24 cellular contexts compared by ENCODE assay signal in the genomic region with DNA sequence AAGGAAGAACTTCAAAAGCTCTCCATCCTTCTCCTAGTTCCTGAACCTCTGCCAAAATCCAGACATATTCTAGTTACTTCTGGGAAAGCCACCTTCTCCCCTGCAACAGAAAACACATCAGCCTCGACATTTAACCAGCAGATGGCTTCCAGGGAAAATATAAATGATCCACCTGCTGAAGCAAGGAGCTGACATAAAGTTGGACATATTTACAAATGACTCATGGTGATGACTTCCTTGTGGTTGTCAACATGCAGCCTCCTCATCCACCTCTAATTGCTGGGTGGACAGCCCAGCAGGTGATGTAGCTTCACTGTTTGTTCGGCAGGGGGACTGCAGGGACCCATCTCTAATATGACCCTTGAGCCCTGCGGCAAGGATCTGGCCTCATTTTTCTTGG.
DNase-seq lines count a peak whose midpoint lies in the region; ATAC-seq, FAIRE-seq and TF ChIP-seq lines count a peak whose summit lies in the region.
"Had no signal": no experiment of that assay in that cellular context is flagged by ENCODE, and none has a peak within 500 bp of the region (broad histone marks: within the 10 kb centered on the region; RNA-seq: fewer than 3 reads in every experiment).

No MANE protein-coding gene starts in this region.

- TF ChIP-seq CTCF in choroid plexus epithelial cell (conservative IDR thresholded peaks at IDR 0.05; ENCODE audit: low read depth, low read length), result no peak
- no peak for TF ChIP-seq CTCF in mucosa of descending colon (IDR thresholded peaks at IDR 0.05)
- no peak for TF ChIP-seq CTCF in HepG2 (CRISPR knock-in tag; IDR thresholded peaks at IDR 0.05)

- peak; percentile 40 for DNase-seq in ELR (ENCODE audit: low read depth)
- DNase-seq in RPMI7951 (ENCODE audit: low read depth), result peak; percentile 31
- peak; percentile 3 for DNase-seq in choroid plexus epithelial cell (ENCODE audit: low read depth)
- DNase-seq in mucosa of descending colon, result no peak
- no peak for DNase-seq in HepG2 (ENCODE audit: low spot score)
- DNase-seq: activated CD4-positive, alpha-beta memory T cell treated with anti-CD3 and anti-CD28 coated beads for 36 hours; activated CD8-positive, alpha-beta memory T cell treated with anti-CD3 and anti-CD28 coated beads, Interleukin-2, amount 50 U/mL, for 48 hours; CD4-positive, CD25-positive, alpha-beta regulatory T cell; DMS 273 treated with DMSO at 0.1 percent for 48 hours; erythroblast; GF-D8; IMR-90; NCI-H1417; NCI-H774; sigmoid colon; stimulated activated CD4-positive, alpha-beta T cell treated with anti-CD3 and anti-CD28 coated beads, Interleukin-15, amount 100 ng/mL, for 24 hours; stimulated activated naive CD8-positive, alpha-beta T cell treated with anti-CD3 and anti-CD28 coated beads, Interleukin-15, Interleukin-2, amounts not matched to agents 100 U/mL and 50 U/mL, for 24 hours; T-cell had no signal

- 22% methylated on average over 3 of the region's 3 CpGs for WGBS in HepG2 (ENCODE audit: low lambda C conversion rate)

- no peak overlapping the region for H3K4me2 ChIP-seq in HepG2 (ENCODE audit: low read depth, low read length)

- H4K20me1 ChIP-seq in HepG2 (ENCODE audit: insufficient read depth, low read length), result no peaks in the 10 kb centered on the region

- H2AFZ ChIP-seq in HepG2 (ENCODE audit: low read length), result no peak overlapping the region

- in situ Hi-C loops in HepG2 (cut with HindIII; ENCODE audit: extremely low pct_ligation_motif_present, low pct_unique_long_range_greater_than_20kb), result no loop called here

- H3K9me3 ChIP-seq in mucosa of descending colon, result no peaks in the 10 kb centered on the region
- H3K9me3 ChIP-seq in HepG2 (ENCODE audit: low read length), result peaks cover 9% of the 10 kb centered on the region; the same call in 1 of the 2 replicates
- H3K9me3 ChIP-seq: sigmoid colon had no signal

- TF ChIP-seq EP300 in HepG2 (IDR thresholded peaks at IDR 0.05; ENCODE audit: low read depth in 2 of 2, low read length in 2 of 2) (no peak), HepG2 (CRISPR knock-in tag; IDR thresholded peaks at IDR 0.05; ENCODE audit: borderline replicate concordance) (no peak)

- H3K79me2 ChIP-seq in HepG2 (ENCODE audit: insufficient read depth, low read length), result no peaks in the 10 kb centered on the region

- POLR2A ChIA-PET in HepG2 (lab: Yijun Ruan, JAX), result no interaction called here

- ATAC-seq in mucosa of descending colon (peak; percentile 22), HepG2 (no peak), HG02623 (IDR thresholded peaks at IDR 0.05; ENCODE audit: unreplicated experiment) (no peak)
- no peak for ATAC-seq in activated CD4-positive, CD25-positive, alpha-beta regulatory T cell treated with anti-CD3 and anti-CD28 coated beads, Interleukin-2, amount 50 U/mL, for 24 hours
- ATAC-seq: activated naive CD4-positive, alpha-beta T cell treated with anti-CD3 and anti-CD28 coated beads, Interleukin-2, amount 50 U/mL, for 72 hours; stimulated activated naive CD8-positive, alpha-beta T cell treated with anti-CD3 and anti-CD28 coated beads, Interleukin-15, Interleukin-2, amounts not matched to agents 100 U/mL and 50 U/mL, for 24 hours; T-cell had no signal

- no peak for TF ChIP-seq POLR2A in HepG2 (IDR thresholded peaks at IDR 0.05; ENCODE audit: insufficient read depth in 1 of 2, low read depth in 2 of 2, low read length in 2 of 2)

- H3K9ac ChIP-seq in HepG2 (ENCODE audit: insufficient read depth, low read depth, low read length), result no peak overlapping the region

- no peak for FAIRE-seq in HepG2 (lab: Jason Lieb, UNC)
- FAIRE-seq: H54 had no signal

- no peak overlapping the region for H3K27ac ChIP-seq in HepG2 (ENCODE audit: extremely low read length, insufficient read depth, low read length)
- H3K27ac ChIP-seq: HL-60, sigmoid colon had no signal

- BruUV-seq in HepG2 (replicated peaks; lab: Mats Ljungman, UMichigan), result no TSS peak

- no peak for TF ChIP-seq RAD21 in HepG2 (CRISPR knock-in tag; IDR thresholded peaks at IDR 0.05)

- CTCF ChIA-PET in HepG2 (lab: Yijun Ruan, JAX; ENCODE audit: low intra/inter-chr PET ratio, low total read pairs), result no interaction called here

- H3K36me3 ChIP-seq in mucosa of descending colon (ENCODE audit: low read depth), result no peaks in the 10 kb centered on the region
- no peaks in the 10 kb centered on the region for H3K36me3 ChIP-seq in HepG2 (replicated peaks in 1 of 2; ENCODE audit: control insufficient read depth in 1 of 2, insufficient read depth in 2 of 2, low read length in 2 of 2)
- H3K36me3 ChIP-seq: sigmoid colon had no signal

- intact Hi-C loops in mucosa of descending colon (cut with DNase I, micrococcal nuclease), result no loop called here
- intact Hi-C loops in HepG2 (cut with micrococcal nuclease; ENCODE audit: unreplicated experiment), result no loop called here

- no peaks in the 10 kb centered on the region for H3K27me3 ChIP-seq in HepG2 (ENCODE audit: control insufficient read depth in 1 of 2, insufficient read depth in 2 of 2, low read length in 2 of 2)
- H3K27me3 ChIP-seq: sigmoid colon had no signal

- H3K4me1 ChIP-seq in mucosa of descending colon (ENCODE audit: low read depth), result no peaks in the 10 kb centered on the region
- no peaks in the 10 kb centered on the region for H3K4me1 ChIP-seq in HepG2 (ENCODE audit: insufficient read depth, low read length)
- H3K4me1 ChIP-seq: sigmoid colon had no signal

- H3K4me3 ChIP-seq in choroid plexus epithelial cell (ENCODE audit: low read depth, low read length) (no peak overlapping the region), mucosa of descending colon (no peak overlapping the region), HepG2 (replicated peaks in 1 of 3; ENCODE audit: insufficient read depth in 1 of 3, low read depth in 2 of 3, low read length in 3 of 3) (no peak overlapping the region)
- H3K4me3 ChIP-seq: lung, sigmoid colon had no signal

TF ChIP-seq in HepG2, 621 proteins besides CTCF, POLR2A, EP300 and RAD21:
- TF ChIP-seq, protein P1, sequence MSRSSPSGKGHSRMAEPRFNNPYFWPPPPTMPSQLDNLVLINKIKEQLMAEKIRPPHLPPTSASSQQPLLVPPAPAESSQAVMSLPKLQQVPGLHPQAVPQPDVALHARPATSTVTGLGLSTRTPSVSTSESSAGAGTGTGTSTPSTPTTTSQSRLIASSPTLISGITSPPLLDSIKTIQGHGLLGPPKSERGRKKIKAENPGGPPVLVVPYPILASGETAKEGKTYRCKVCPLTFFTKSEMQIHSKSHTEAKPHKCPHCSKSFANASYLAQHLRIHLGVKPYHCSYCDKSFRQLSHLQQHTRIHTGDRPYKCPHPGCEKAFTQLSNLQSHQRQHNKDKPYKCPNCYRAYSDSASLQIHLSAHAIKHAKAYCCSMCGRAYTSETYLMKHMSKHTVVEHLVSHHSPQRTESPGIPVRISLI (CRISPR knock-in tag; IDR thresholded peaks at IDR 0.05; ENCODE audit: borderline replicate concordance), result no peak
- TF ChIP-seq ZNF619 (CRISPR knock-in tag; IDR thresholded peaks at IDR 0.05) (no peak), ZMYM3 (CRISPR knock-in tag; IDR thresholded peaks at IDR 0.05) (no peak), JARID2 (CRISPR knock-in tag; IDR thresholded peaks at IDR 0.05; ENCODE audit: insufficient replicate concordance) (no peak), ZNF138 (CRISPR knock-in tag; IDR thresholded peaks at IDR 0.05; ENCODE audit: low read depth) (no peak), SSRP1 (CRISPR knock-in tag; IDR thresholded peaks at IDR 0.05) (no peak), ZMYM4 (CRISPR knock-in tag; IDR thresholded peaks at IDR 0.05) (no peak), ZNF382 (CRISPR knock-in tag; IDR thresholded peaks at IDR 0.05; ENCODE audit: borderline replicate concordance) (no peak), ZNF615 (CRISPR knock-in tag; IDR thresholded peaks at IDR 0.05; ENCODE audit: borderline replicate concordance) (no peak), MIXL1 (CRISPR knock-in tag; IDR thresholded peaks at IDR 0.05) (no peak), POLR2AphosphoS2 (IDR thresholded peaks at IDR 0.05; ENCODE audit: low read depth, low read length) (no peak), ZNF264 (CRISPR knock-in tag; IDR thresholded peaks at IDR 0.05) (no peak), ZNF557 (CRISPR knock-in tag; IDR thresholded peaks at IDR 0.05) (no peak), HINFP (CRISPR knock-in tag; IDR thresholded peaks at IDR 0.05; ENCODE audit: low read depth) (no peak), RBAK (CRISPR knock-in tag; IDR thresholded peaks at IDR 0.05) (no peak), ZNF333 (CRISPR knock-in tag; IDR thresholded peaks at IDR 0.05; ENCODE audit: borderline replicate concordance) (no peak)
- TF ChIP-seq, protein P2, sequence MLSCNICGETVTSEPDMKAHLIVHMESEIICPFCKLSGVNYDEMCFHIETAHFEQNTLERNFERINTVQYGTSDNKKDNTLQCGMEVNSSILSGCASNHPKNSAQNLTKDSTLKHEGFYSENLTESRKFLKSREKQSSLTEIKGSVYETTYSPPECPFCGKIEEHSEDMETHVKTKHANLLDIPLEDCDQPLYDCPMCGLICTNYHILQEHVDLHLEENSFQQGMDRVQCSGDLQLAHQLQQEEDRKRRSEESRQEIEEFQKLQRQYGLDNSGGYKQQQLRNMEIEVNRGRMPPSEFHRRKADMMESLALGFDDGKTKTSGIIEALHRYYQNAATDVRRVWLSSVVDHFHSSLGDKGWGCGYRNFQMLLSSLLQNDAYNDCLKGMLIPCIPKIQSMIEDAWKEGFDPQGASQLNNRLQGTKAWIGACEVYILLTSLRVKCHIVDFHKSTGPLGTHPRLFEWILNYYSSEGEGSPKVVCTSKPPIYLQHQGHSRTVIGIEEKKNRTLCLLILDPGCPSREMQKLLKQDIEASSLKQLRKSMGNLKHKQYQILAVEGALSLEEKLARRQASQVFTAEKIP (CRISPR knock-in tag; IDR thresholded peaks at IDR 0.05; ENCODE audit: borderline replicate concordance), result no peak

Comparison
In these comparisons a context has a peak if more than half of its experiments do, and no peak if none do; other contexts are left out.
1. DNase-seq: peak in ELR (single experiment), RPMI7951 (single experiment) and choroid plexus epithelial cell (single experiment); none in mucosa of descending colon (0 of 3) and HepG2 (single experiment).